ENCODE assay signal across 8 cellular contexts in genomic region chr12:47182164-47182938, GRCh38.
A peak's percentile ranks its signal among the peaks of the same experiment; 100 is the strongest.
DNase-seq lines count a peak whose midpoint lies in the region; ATAC-seq, FAIRE-seq and TF ChIP-seq lines count a peak whose summit lies in the region.
"Not testable (repeated sequence)": the region's sequence is repeated elsewhere in the genome, so short reads cannot be mapped to it uniquely, and the experiment has no call there.

No MANE protein-coding gene starts in this region.

- peak overlapping the region in 2 of 3 donors; percentile 52 to 66 for H3K27ac Mint-ChIP-seq in CD4-positive, CD25-positive, alpha-beta regulatory T cell
- not testable (repeated sequence) for H3K27ac Mint-ChIP-seq in activated B cell treated with CpG ODN at 0.5 μM for 24 hours

- H3K9me3 ChIP-seq in CD4-positive, CD25-positive, alpha-beta regulatory T cell (ENCODE audit: control insufficient read depth in 2 of 2, low read length in 2 of 2); GM12878 (replicated peaks; ENCODE audit: control insufficient read depth, insufficient read depth, low read length); thyroid gland: not testable (repeated sequence)

- intact Hi-C loops in activated B cell treated with CpG ODN at 0.5 μM for 24 hours (cut with micrococcal nuclease); GM12878 (cut with micrococcal nuclease; ENCODE audit: unreplicated experiment); thyroid gland (cut with DNase I): not testable (repeated sequence)

- H3K27ac ChIP-seq in CD4-positive, CD25-positive, alpha-beta regulatory T cell (ENCODE audit: insufficient read depth, low read length, poor library complexity, severe bottlenecking); GM12878 (ENCODE audit: control insufficient read depth, insufficient read depth): not testable (repeated sequence)
- H3K27ac ChIP-seq in thyroid gland, result peak overlapping the region; percentile 66 to 95 (median 90)

- not testable (repeated sequence) for H3K4me3 Mint-ChIP-seq in CD4-positive, CD25-positive, alpha-beta regulatory T cell; activated B cell treated with CpG ODN at 0.5 μM for 24 hours

- peaks cover 20% of the 10 kb centered on the region for H3K36me3 ChIP-seq in CD4-positive, CD25-positive, alpha-beta regulatory T cell (ENCODE audit: control insufficient read depth, insufficient read depth, low read length)
- H3K36me3 ChIP-seq in GM12878 (ENCODE audit: control insufficient read depth in 2 of 2, insufficient read depth in 2 of 2, low read length in 1 of 2); thyroid gland: not testable (repeated sequence)

- POLR2A ChIA-PET in activated B cell treated with CpG ODN at 0.5 μM for 24 hours (lab: Charles Lee) (interaction anchor here (0.6 to 1.6 kb wide), 7 partner anchors 23 to 103 kb away, joined by 3 to 5 read pairs (median 3); partner anchors contain the start of genes AMIGO2 and PCED1B), GM12878 (lab: Charles Lee) (interaction anchor here (1.4 kb wide), 1 partner anchor 12 kb away, joined by 3 read pairs; no protein-coding TSS in a partner anchor)

- not testable (repeated sequence) for H3K4me2 ChIP-seq in GM12878 (ENCODE audit: control insufficient read depth, insufficient read depth)

- not testable (repeated sequence) for ATAC-seq in CD4-positive, CD25-positive, alpha-beta regulatory T cell (ENCODE audit: low read depth in 2 of 2)
- ATAC-seq in GM21529 (IDR thresholded peaks at IDR 0.05; ENCODE audit: unreplicated experiment) (peak; percentile 68), HG02884 (IDR thresholded peaks at IDR 0.05; ENCODE audit: unreplicated experiment) (peak; percentile 54), activated B cell treated with CpG ODN at 0.5 μM for 24 hours (ENCODE audit: low read depth) (peak; percentile 54), GM12878 (peak; percentile 55)

- not testable (repeated sequence) for TF ChIP-seq POLR2A in GM12878 (IDR thresholded peaks at IDR 0.05; ENCODE audit: low read depth, low read length); thyroid gland (IDR thresholded peaks at IDR 0.05)

- not testable (repeated sequence) for H3K27me3 Mint-ChIP-seq in CD4-positive, CD25-positive, alpha-beta regulatory T cell; activated B cell treated with CpG ODN at 0.5 μM for 24 hours

- CTCF ChIA-PET in activated B cell treated with CpG ODN at 0.5 μM for 24 hours (lab: Charles Lee), result not testable (repeated sequence)
- CTCF ChIA-PET in GM12878 (lab: Yijun Ruan, JAX), result interaction anchor here (0.6 to 1.4 kb wide), 3 partner anchors 62 to 825 kb away, joined by 3 read pairs; no protein-coding TSS in a partner anchor

- in situ Hi-C loops in GM12878 (cut with MboI), result not testable (repeated sequence)

- TF ChIP-seq CTCF in activated B cell treated with CpG ODN at 0.5 μM for 24 hours (IDR thresholded peaks at IDR 0.05); GM12878 (IDR thresholded peaks at IDR 0.05 in 2 of 3, conservative IDR thresholded peaks at IDR 0.05 in 1 of 3; ENCODE audit: control insufficient read depth in 2 of 3, extremely low read depth in 1 of 3, insufficient read depth in 1 of 3, low read depth in 3 of 3, low read length in 3 of 3); thyroid gland (IDR thresholded peaks at IDR 0.05): not testable (repeated sequence)

- SMC1A ChIA-PET in GM12878 (lab: Charles Lee; ENCODE audit: uncharacterized antibody, unreplicated experiment), result interaction anchor here (0.7 to 1.5 kb wide), 6 partner anchors 13 to 36 kb away, joined by 3 to 4 read pairs (median 4); no protein-coding TSS in a partner anchor

- H3K79me2 ChIP-seq in GM12878 (ENCODE audit: control insufficient read depth, insufficient read depth, low read length), result not testable (repeated sequence)

- not testable (repeated sequence) for H3K4me1 ChIP-seq in CD4-positive, CD25-positive, alpha-beta regulatory T cell (ENCODE audit: control insufficient read depth, insufficient read depth, low read length, poor library complexity, severe bottlenecking); GM12878 (ENCODE audit: control insufficient read depth, insufficient read depth, low read length)
- H3K4me1 ChIP-seq in thyroid gland, result peaks cover 19 to 33% of the 10 kb centered on the region in 2 donors

- RAD21 ChIA-PET in GM12878 (lab: Charles Lee; ENCODE audit: unreplicated experiment), result interaction anchor here (1.3 kb wide), 1 partner anchor 69 kb away, joined by 3 read pairs; no protein-coding TSS in a partner anchor

- not testable (repeated sequence) for H3K9me3 Mint-ChIP-seq in CD4-positive, CD25-positive, alpha-beta regulatory T cell; activated B cell treated with CpG ODN at 0.5 μM for 24 hours

- TF ChIP-seq EP300 in GM12878 (IDR thresholded peaks at IDR 0.05; ENCODE audit: borderline replicate concordance in 1 of 2, control insufficient read depth in 1 of 2, low read depth in 2 of 2, low read length in 2 of 2), result not testable (repeated sequence)

- H2AFZ ChIP-seq in GM12878 (ENCODE audit: control insufficient read depth, low read depth, low read length), result not testable (repeated sequence)

- not testable (repeated sequence) for TF ChIP-seq RAD21 in GM12878 (IDR thresholded peaks at IDR 0.05; ENCODE audit: insufficient read depth, low read depth, low read length)

- not testable (repeated sequence) for H3K4me3 ChIP-seq in CD4-positive, CD25-positive, alpha-beta regulatory T cell (ENCODE audit: low read depth, low read length); GM12878; thyroid gland (replicated peaks in 1 of 3)

- 45% methylated on average over 11 of the region's 11 CpGs for WGBS in GM12878 (ENCODE audit: insufficient coverage, insufficient replicate concordance, low lambda C conversion rate, missing lambda C conversion rate)
- WGBS in thyroid gland, 2 donors, result 78% methylated on average over 11 of the region's 11 CpGs

- H4K20me1 ChIP-seq in GM12878 (ENCODE audit: control insufficient read depth, insufficient read depth), result not testable (repeated sequence)

- H3K4me1 Mint-ChIP-seq in CD4-positive, CD25-positive, alpha-beta regulatory T cell, result peaks cover 16 to 49% (median 30%) of the 10 kb centered on the region in 4 donors
- H3K4me1 Mint-ChIP-seq in activated B cell treated with CpG ODN at 0.5 μM for 24 hours, result peaks cover 23% of the 10 kb centered on the region

- not testable (repeated sequence) for FAIRE-seq in GM12878 (lab: Jason Lieb, UNC)

- BruUV-seq in GM12878 (replicated peaks; lab: Mats Ljungman, UMichigan), result not testable (repeated sequence)

- DNase-seq in CD4-positive, CD25-positive, alpha-beta regulatory T cell; activated B cell treated with CpG ODN at 0.5 μM for 24 hours; GM12878 (ENCODE audit: low read depth, low spot score): not testable (repeated sequence)
- DNase-seq in NCI-H526 treated with DMSO at 0.1 percent for 48 hours (lab: John Stamatoyannopoulos, UW) (peak; percentile 63), iris pigment epithelial cell (ENCODE audit: low read depth) (peak; percentile 31), thyroid gland (peak; percentile 36 to 60)

- H3K27me3 ChIP-seq in CD4-positive, CD25-positive, alpha-beta regulatory T cell (ENCODE audit: control insufficient read depth, insufficient read depth, low read length); GM12878 (replicated peaks in 1 of 2; ENCODE audit: control insufficient read depth in 2 of 2, insufficient read depth in 2 of 2, low read length in 1 of 2); thyroid gland: not testable (repeated sequence)

- not testable (repeated sequence) for H3K9ac ChIP-seq in GM12878 (ENCODE audit: control insufficient read depth, insufficient read depth, low read length)

- H3K36me3 Mint-ChIP-seq in CD4-positive, CD25-positive, alpha-beta regulatory T cell, result peaks cover 41% of the 10 kb centered on the region
- H3K36me3 Mint-ChIP-seq in activated B cell treated with CpG ODN at 0.5 μM for 24 hours (ENCODE audit: low read depth), result peaks cover 19% of the 10 kb centered on the region

TF ChIP-seq in GM12878, 131 proteins besides CTCF, POLR2A, EP300 and RAD21:
- TF ChIP-seq BHLHE40 (IDR thresholded peaks at IDR 0.05; ENCODE audit: borderline replicate concordance in 1 of 2, low read depth in 2 of 2, low read length in 1 of 2), result peak in 1 of 2 experiments; percentile 48; a peak in 1 of 4 replicates
